Comparison of ENCODE assay signal across 7 cellular contexts in genomic region chr1:41573803-41574713, GRCh38.
DNase-seq lines count a peak whose midpoint lies in the region; ATAC-seq and TF ChIP-seq lines count a peak whose summit lies in the region.

No MANE protein-coding gene starts in this region.

- DNase-seq in HUDEP-2 (lab: John Stamatoyannopoulos, UW; ENCODE audit: unreplicated experiment in 76 of 76) (peak in 53 of 76 experiments; percentile 1 to 71 (median 27)), NT2/D1 (ENCODE audit: low read depth, low spot score) (peak; percentile 88), epithelial cell of esophagus (ENCODE audit: low read depth) (peak; percentile 80), myocyte (ENCODE audit: low read depth) (peak; percentile 91)
- peak; percentile 36 for DNase-seq in activated CD8-positive, alpha-beta memory T cell treated with anti-CD3 and anti-CD28 coated beads, Interleukin-2, amount 50 U/mL, for 1 hour (ENCODE audit: extremely low read depth)
- DNase-seq in stimulated activated CD8-positive, alpha-beta memory T cell treated with anti-CD3 and anti-CD28 coated beads, Interleukin-7, amount 100 ng/mL, for 1 hour (ENCODE audit: low read depth in 2 of 2) = peak; percentile 54 to 59

- H3K36me3 ChIP-seq in NT2/D1 (ENCODE audit: insufficient read depth, insufficient read length, low read length) = peaks cover 6% of the 10 kb centered on the region

- peak overlapping the region; percentile 18 for H3K9ac ChIP-seq in NT2/D1 (ENCODE audit: insufficient read length, low read depth)

- H3K9me3 ChIP-seq in NT2/D1 (ENCODE audit: insufficient read depth, low read length) = peaks cover 5% of the 10 kb centered on the region

- H3K4me1 ChIP-seq in NT2/D1 (ENCODE audit: insufficient read depth, insufficient read length) = peaks cover 3% of the 10 kb centered on the region

- H3K4me3 ChIP-seq in NT2/D1 (ENCODE audit: insufficient read length, low read depth) (no peak overlapping the region), epithelial cell of esophagus (ENCODE audit: low read length) (no peak overlapping the region)

- peak; percentile 61 for ATAC-seq in GM18502 (IDR thresholded peaks at IDR 0.05; ENCODE audit: poor library complexity, unreplicated experiment)

- no peaks in the 10 kb centered on the region for H3K27me3 ChIP-seq in NT2/D1 (ENCODE audit: insufficient read depth, insufficient read length)

- TF ChIP-seq CTCF in epithelial cell of esophagus (IDR thresholded peaks at IDR 0.05; ENCODE audit: insufficient read depth, low read depth, low read length, missing control alignments) = peak; percentile 97

Comparison
In these comparisons a context has a peak if more than half of its experiments do, and no peak if none do; other contexts are left out.
1. DNase-seq: peak in every context shown above with its lines; median percentile 91 in myocyte; 88 in NT2/D1; 80 in epithelial cell of esophagus; 56 in stimulated activated CD8-positive, alpha-beta memory T cell treated with anti-CD3 and anti-CD28 coated beads, Interleukin-7, amount 100 ng/mL, for 1 hour; 36 in activated CD8-positive, alpha-beta memory T cell treated with anti-CD3 and anti-CD28 coated beads, Interleukin-2, amount 50 U/mL, for 1 hour; 27 in HUDEP-2.